Comparison of ENCODE assay signal across 12 cellular contexts in the genomic region with DNA sequence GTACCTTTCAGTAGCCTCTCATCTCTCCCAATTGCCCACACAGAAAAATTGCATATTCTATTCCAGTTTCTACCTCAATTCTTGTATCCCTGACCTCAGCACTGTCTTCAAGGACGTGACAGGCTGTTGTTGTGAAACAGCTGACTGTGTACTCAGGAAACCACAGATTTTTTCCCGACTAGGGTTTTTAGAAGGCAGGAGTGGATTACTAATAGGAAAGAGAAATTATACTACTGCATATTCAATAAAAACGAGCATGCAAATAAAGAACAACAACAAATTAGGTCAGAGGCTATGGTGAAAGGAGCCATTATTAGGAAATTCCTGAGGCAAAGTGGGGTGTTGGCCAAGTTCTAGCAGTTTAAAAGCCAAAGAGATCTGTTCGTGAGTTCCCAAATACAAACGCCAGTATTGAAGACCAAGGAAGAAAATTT.
DNase-seq lines count a peak whose midpoint lies in the region; ATAC-seq and TF ChIP-seq lines count a peak whose summit lies in the region.
"Had no signal": no experiment of that assay in that cellular context is flagged by ENCODE, and none has a peak within 500 bp of the region (broad histone marks: within the 10 kb centered on the region; RNA-seq: fewer than 3 reads in every experiment).

No MANE protein-coding gene starts in this region.

- intact Hi-C loops in left ventricle myocardium superior (cut with micrococcal nuclease), result no loop called here
- intact Hi-C loops in gastrocnemius medialis (cut with DNase I; ENCODE audit: low total_unique reads), result no loop called here

- ATAC-seq in left ventricle myocardium superior (peak; percentile 70), gastrocnemius medialis (peak; percentile 67 to 68), GM21737 (IDR thresholded peaks at IDR 0.05; ENCODE audit: unreplicated experiment) (no peak), HG03097 (IDR thresholded peaks at IDR 0.05; ENCODE audit: low FRiP score, unreplicated experiment) (no peak)

- H3K27ac ChIP-seq in brain microvascular endothelial cell (no peak overlapping the region), gastrocnemius medialis (peak overlapping the region; percentile 9 to 59 (median 27))
- H3K27ac ChIP-seq: hepatocyte had no signal

- H3K27me3 ChIP-seq in brain microvascular endothelial cell (replicated peaks) (no peaks in the 10 kb centered on the region), gastrocnemius medialis (no peaks in the 10 kb centered on the region)
- H3K27me3 ChIP-seq: hepatocyte had no signal

- in situ Hi-C loops in brain microvascular endothelial cell (cut with HindIII; ENCODE audit: low pct_ligation_motif_present, low sequenced_read_pairs) (no loop called here), gastrocnemius medialis (cut with MboI; ENCODE audit: low sequenced_read_pairs in 4 of 4) (no loop called here)

- H3K4me3 ChIP-seq in brain microvascular endothelial cell (ENCODE audit: low read depth, low read length) (no peak overlapping the region), gastrocnemius medialis (no peak overlapping the region)
- H3K4me3 ChIP-seq: hepatocyte had no signal

- H3K9me3 ChIP-seq in gastrocnemius medialis, result no peaks in the 10 kb centered on the region

- no peak for TF ChIP-seq POLR2A in gastrocnemius medialis (IDR thresholded peaks at IDR 0.05)

- DNase-seq in GM04503 (ENCODE audit: low read depth), result peak; percentile 54
- peak; percentile 57 for DNase-seq in brain microvascular endothelial cell
- no peak for DNase-seq in left ventricle myocardium superior
- no peak for DNase-seq in gastrocnemius medialis
- DNase-seq in OCI-M2 (lab: John Stamatoyannopoulos, UW; ENCODE audit: unreplicated experiment), result no peak
- no peak for DNase-seq in NOMO-1 (lab: John Stamatoyannopoulos, UW; ENCODE audit: unreplicated experiment in 2 of 2)
- DNase-seq: DMS 273 treated with DMSO at 0.1 percent for 48 hours; NCI-H187 treated with DMSO at 0.1 percent for 48 hours; stimulated activated CD4-positive, alpha-beta T cell treated with anti-CD3 and anti-CD28 coated beads, Interleukin-12 subunit alpha, Interleukin-12 subunit beta, amount 100 ng/mL, for 4 hours had no signal

- H3K4me1 ChIP-seq in gastrocnemius medialis, result peaks cover 23 to 31% of the 10 kb centered on the region in 2 donors

- no peak for TF ChIP-seq CTCF in brain microvascular endothelial cell (IDR thresholded peaks at IDR 0.05; ENCODE audit: low read depth, low read length, missing control alignments)
- no peak for TF ChIP-seq CTCF in gastrocnemius medialis (IDR thresholded peaks at IDR 0.05 in 4 of 5, conservative IDR thresholded peaks at IDR 0.05 in 1 of 5)

- no peaks in the 10 kb centered on the region for H3K36me3 ChIP-seq in brain microvascular endothelial cell (replicated peaks)
- no peaks in the 10 kb centered on the region for H3K36me3 ChIP-seq in gastrocnemius medialis

Comparison
In these comparisons a context has a peak if more than half of its experiments do, and no peak if none do; other contexts are left out.
1. DNase-seq: peak in GM04503 (single experiment) and brain microvascular endothelial cell (single experiment); none in left ventricle myocardium superior (single experiment), gastrocnemius medialis (0 of 2), OCI-M2 (single experiment) and NOMO-1 (0 of 2).
2. ATAC-seq: peak in left ventricle myocardium superior (single experiment) and gastrocnemius medialis (2 of 2); none in GM21737 (single experiment) and HG03097 (single experiment).